Comparison of ENCODE assay signal across 9 cellular contexts in the genomic region with DNA sequence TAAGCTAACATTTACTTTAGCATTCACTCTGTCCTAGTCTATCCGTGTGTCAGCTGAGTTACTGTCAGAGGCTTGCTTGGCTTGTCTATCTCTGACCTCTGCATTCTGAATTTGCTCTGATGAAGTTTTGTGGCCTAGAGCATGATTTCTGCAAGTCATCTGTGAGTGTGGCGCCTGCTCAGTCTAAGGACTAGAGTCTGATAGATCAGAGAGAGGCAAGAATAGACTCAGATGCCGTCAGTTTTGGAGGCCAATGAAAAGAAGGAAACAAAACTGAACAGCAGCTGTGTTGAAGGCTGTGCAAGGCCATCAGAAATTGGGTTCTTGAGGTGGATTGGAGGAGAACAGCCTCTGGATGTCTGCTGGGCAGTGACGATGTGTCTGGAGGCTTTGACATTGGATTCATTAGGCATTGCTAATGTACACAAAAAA.
DNase-seq lines count a peak whose midpoint lies in the region; ATAC-seq and TF ChIP-seq lines count a peak whose summit lies in the region.
"Had no signal": no experiment of that assay in that cellular context is flagged by ENCODE, and none has a peak within 500 bp of the region (broad histone marks: within the 10 kb centered on the region; RNA-seq: fewer than 3 reads in every experiment).

No MANE protein-coding gene starts in this region.

- H3K27ac ChIP-seq in tibial artery = peak overlapping the region; percentile 39 to 66

- no peak for TF ChIP-seq POLR2A in erythroblast (IDR thresholded peaks at IDR 0.05; ENCODE audit: low read length)

- TF ChIP-seq CTCF in tibial artery (IDR thresholded peaks at IDR 0.05) = no peak

- H3K36me3 ChIP-seq in tibial artery = no peaks in the 10 kb centered on the region

- no peak overlapping the region for H3K4me3 ChIP-seq in tibial artery

- intact Hi-C loops in tibial artery (cut with DNase I; ENCODE audit: low total_unique reads) = no loop called here

- DNase-seq in NCI-H460 (ENCODE audit: extremely low read depth, low read depth) (peak; percentile 72), erythroblast (lab: John Stamatoyannopoulos, UW) (peak; percentile 17 to 19), medulla oblongata (ENCODE audit: extremely low spot score) (peak; percentile 80), tibial artery (peak; percentile 67 to 70), NCI-H1436 treated with DMSO at 0.1 percent for 48 hours (lab: John Stamatoyannopoulos, UW) (no peak), NCI-H524 treated with DMSO at 0.1 percent for 48 hours (lab: John Stamatoyannopoulos, UW) (no peak), NCI-H526 treated with DMSO at 0.1 percent for 48 hours (lab: John Stamatoyannopoulos, UW) (no peak)
- DNase-seq: NCI-H69 had no signal

- peaks cover 0 to 19% (median 0%) of the 10 kb centered on the region in 4 donors for H3K4me1 ChIP-seq in tibial artery

- H3K9me3 ChIP-seq in tibial artery = no peaks in the 10 kb centered on the region

- H3K27me3 ChIP-seq in tibial artery = no peaks in the 10 kb centered on the region

- no peak for ATAC-seq in GM19023 (IDR thresholded peaks at IDR 0.05; ENCODE audit: unreplicated experiment)

Comparison
In these comparisons a context has a peak if more than half of its experiments do, and no peak if none do; other contexts are left out.
1. DNase-seq: peak in NCI-H460 (single experiment), erythroblast (2 of 2), medulla oblongata (single experiment) and tibial artery (2 of 2); none in NCI-H1436 treated with DMSO at 0.1 percent for 48 hours (single experiment), NCI-H524 treated with DMSO at 0.1 percent for 48 hours (single experiment) and NCI-H526 treated with DMSO at 0.1 percent for 48 hours (single experiment).